ENCODE assay signal across 32 cellular contexts in genomic region chr12:32903763-32904162, GRCh38.
"Had no signal": no experiment of that assay in that cellular context is flagged by ENCODE, and none has a peak within 500 bp of the region (broad histone marks: within the 10 kb centered on the region; RNA-seq: fewer than 3 reads in every experiment).

No MANE protein-coding gene starts in this region.

- H3K36me3 ChIP-seq: adrenal gland, cardiac muscle cell, heart right ventricle, left lung, ovary, prostate gland, thyroid gland, upper lobe of right lung had no signal

- H3K4me1 Mint-ChIP-seq: activated naive CD8-positive, alpha-beta T cell treated with anti-CD3 and anti-CD28 coated beads for 36 hours; stimulated activated memory B cell treated with anti-CD40 and anti-IgM and Interleukin-4, amounts not matched to agents 10 μg/mL and 1 μg/mL and 100 μg/mL, for 72 hours; stimulated activated naive CD8-positive, alpha-beta T cell treated with anti-CD3 and anti-CD28 coated beads, Interleukin-15, amount 100 ng/mL, for 72 hours; T-cell had no signal

- H3K4me3 Mint-ChIP-seq: activated naive CD8-positive, alpha-beta T cell treated with anti-CD3 and anti-CD28 coated beads for 36 hours; activated T-cell treated with anti-CD3 and anti-CD28 coated beads, Interleukin-2, amount 50 U/mL, for 72 hours; naive thymus-derived CD4-positive, alpha-beta T cell; stimulated activated memory B cell treated with anti-CD40 and anti-IgM and Interleukin-4, amounts not matched to agents 10 μg/mL and 1 μg/mL and 100 μg/mL, for 72 hours; stimulated activated naive CD8-positive, alpha-beta T cell treated with anti-CD3 and anti-CD28 coated beads, Interleukin-15, amount 100 ng/mL, for 72 hours; T-cell; T-helper 2 cell treated with Interferon-gamma antibody and Interleukin-4, amounts not matched to agents 5 μg/mL and 100 μg/mL, for 36 hours had no signal

- H3K4me1 ChIP-seq: adrenal gland, left lung, prostate gland, thyroid gland, upper lobe of right lung had no signal

- H3K9me3 ChIP-seq: adrenal gland, body of pancreas, heart right ventricle, left lung, ovary, prostate gland, thyroid gland, upper lobe of right lung had no signal

- DNase-seq: activated CD4-positive, alpha-beta T cell treated with anti-CD3 and anti-CD28 coated beads for 4 hours; activated CD4-positive, alpha-beta T cell treated with anti-CD3 and anti-CD28 coated beads, Interleukin-2, amount 50 U/mL, for 4 hours; activated CD4-positive, CD25-positive, alpha-beta regulatory T cell; activated naive CD4-positive, alpha-beta T cell treated with Interleukin-2 at 50 U/mL for 16 hours; activated naive CD8-positive, alpha-beta T cell treated with anti-CD3 and anti-CD28 coated beads for 36 hours; activated T-cell treated with anti-CD3 and anti-CD28 coated beads for 4 hours; activated T-cell treated with anti-CD3 and anti-CD28 coated beads, Interleukin-2, amount 50 U/mL, for 72 hours; adrenal gland; aorta; body of pancreas; cortex of kidney; foreskin keratinocyte; heart right ventricle; kidney glomerular epithelial cell; left lung; midbrain; naive thymus-derived CD4-positive, alpha-beta T cell; ovary; retina; stimulated activated CD4-positive, alpha-beta T cell treated with anti-CD3 and anti-CD28 coated beads, Interleukin-1b, Interleukin-23, amount 100 ng/mL, for 48 hours; stimulated activated CD4-positive, alpha-beta T cell treated with anti-CD3 and anti-CD28 coated beads, Interleukin-4, amount 100 ng/mL, for 4 hours; stimulated activated CD8-positive, alpha-beta memory T cell treated with anti-CD3 and anti-CD28 coated beads, Interleukin-4, amount 100 ng/mL, for 48 hours; stimulated activated naive CD8-positive, alpha-beta T cell treated with anti-CD3 and anti-CD28 coated beads, Interleukin-15, amount 100 ng/mL, for 72 hours; substantia nigra; T-cell; thyroid gland; upper lobe of right lung had no signal

- H3K4me3 ChIP-seq: adrenal gland, body of pancreas, cardiac muscle cell, heart right ventricle, left lung, ovary, prostate gland, smooth muscle cell, thyroid gland, upper lobe of right lung had no signal

- H3K27ac Mint-ChIP-seq: activated naive CD8-positive, alpha-beta T cell treated with anti-CD3 and anti-CD28 coated beads for 36 hours; activated T-cell treated with anti-CD3 and anti-CD28 coated beads, Interleukin-2, amount 50 U/mL, for 72 hours; naive thymus-derived CD4-positive, alpha-beta T cell; stimulated activated memory B cell treated with anti-CD40 and anti-IgM and Interleukin-4, amounts not matched to agents 10 μg/mL and 1 μg/mL and 100 μg/mL, for 72 hours; stimulated activated naive CD8-positive, alpha-beta T cell treated with anti-CD3 and anti-CD28 coated beads, Interleukin-15, amount 100 ng/mL, for 72 hours; T-cell; T-helper 2 cell treated with Interferon-gamma antibody and Interleukin-4, amounts not matched to agents 5 μg/mL and 100 μg/mL, for 36 hours had no signal

- H3K27me3 ChIP-seq: adrenal gland, body of pancreas, cardiac muscle cell, foreskin keratinocyte, ovary had no signal

- ATAC-seq: activated T-cell treated with anti-CD3 and anti-CD28 coated beads, Interleukin-2, amount 50 U/mL, for 72 hours; body of pancreas; foreskin keratinocyte; left lung; naive thymus-derived CD4-positive, alpha-beta T cell; stimulated activated memory B cell treated with anti-CD40 and anti-IgM and Interleukin-4, amounts not matched to agents 10 μg/mL and 1 μg/mL and 100 μg/mL, for 72 hours; stimulated activated naive CD8-positive, alpha-beta T cell treated with anti-CD3 and anti-CD28 coated beads, Interleukin-15, amount 100 ng/mL, for 72 hours; T-cell; upper lobe of right lung had no signal

- H3K36me3 Mint-ChIP-seq: activated naive CD8-positive, alpha-beta T cell treated with anti-CD3 and anti-CD28 coated beads for 36 hours; naive thymus-derived CD4-positive, alpha-beta T cell; stimulated activated memory B cell treated with anti-CD40 and anti-IgM and Interleukin-4, amounts not matched to agents 10 μg/mL and 1 μg/mL and 100 μg/mL, for 72 hours; T-cell had no signal

- H3K9me3 Mint-ChIP-seq: activated naive CD8-positive, alpha-beta T cell treated with anti-CD3 and anti-CD28 coated beads for 36 hours; activated T-cell treated with anti-CD3 and anti-CD28 coated beads, Interleukin-2, amount 50 U/mL, for 72 hours; naive thymus-derived CD4-positive, alpha-beta T cell; stimulated activated naive CD8-positive, alpha-beta T cell treated with anti-CD3 and anti-CD28 coated beads, Interleukin-15, amount 100 ng/mL, for 72 hours; T-cell; T-helper 2 cell treated with Interferon-gamma antibody and Interleukin-4, amounts not matched to agents 5 μg/mL and 100 μg/mL, for 36 hours had no signal

- H3K27ac ChIP-seq: adrenal gland, body of pancreas, cardiac muscle cell, foreskin keratinocyte, left lung, ovary, prostate gland, thyroid gland, upper lobe of right lung had no signal
